In the genomic region with DNA sequence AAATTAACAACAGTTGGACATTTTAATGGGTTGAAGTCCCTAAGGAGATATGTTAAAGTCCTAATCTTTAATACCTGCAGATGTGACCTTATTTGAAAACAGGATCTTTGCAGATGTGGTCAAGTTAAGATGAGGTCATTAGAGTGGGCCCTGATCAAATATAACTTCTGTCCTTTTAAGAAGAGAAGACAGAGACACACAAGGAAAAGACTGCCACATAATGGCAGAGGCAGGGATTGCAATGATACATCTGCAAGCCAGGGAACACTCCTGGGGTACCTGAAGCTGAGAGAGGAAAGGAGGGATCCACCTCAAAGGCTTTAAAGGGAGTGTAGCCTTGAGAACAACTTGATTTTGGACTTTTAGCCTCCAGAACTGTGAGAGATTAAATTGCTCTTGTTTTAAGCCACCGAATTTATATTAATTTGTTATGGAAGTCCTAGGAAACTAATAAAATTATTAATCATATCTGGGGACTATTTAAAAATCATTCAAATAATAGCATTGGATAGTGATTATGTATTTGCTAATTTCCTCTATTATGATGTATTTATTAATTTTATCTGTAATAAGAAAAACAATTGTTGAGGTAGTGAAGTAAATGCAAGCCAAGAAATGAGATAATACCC, we compare ENCODE assay signal across 8 cellular contexts.
DNase-seq lines count a peak whose midpoint lies in the region; ATAC-seq, FAIRE-seq and TF ChIP-seq lines count a peak whose summit lies in the region.

No MANE protein-coding gene starts in this region.

- intact Hi-C loops in right lobe of liver (cut with DNase I), result no loop called here

- DNase-seq in BE2C (peak; percentile 60), HTR-8/SVneo (ENCODE audit: insufficient read length, low spot score) (peak; percentile 1), right lobe of liver (no peak), KG1 (lab: John Stamatoyannopoulos, UW) (no peak), NCI-H2196 treated with DMSO at 0.1 percent for 48 hours (lab: John Stamatoyannopoulos, UW; ENCODE audit: unreplicated experiment) (no peak)

- TF ChIP-seq CTCF in BE2C (IDR thresholded peaks at IDR 0.05; ENCODE audit: low read depth, low read length) (peak; percentile 83), VCaP (conservative IDR thresholded peaks at IDR 0.05) (peak; percentile 84), right lobe of liver (IDR thresholded peaks at IDR 0.05) (peak; percentile 7 to 39 (median 24))

- H3K4me1 ChIP-seq in BE2C (no peaks in the 10 kb centered on the region), right lobe of liver (no peaks in the 10 kb centered on the region)

- H3K27me3 ChIP-seq in BE2C (no peaks in the 10 kb centered on the region), right lobe of liver (no peaks in the 10 kb centered on the region)

- no peak for TF ChIP-seq POLR2A in right lobe of liver (IDR thresholded peaks at IDR 0.05)

- no peaks in the 10 kb centered on the region for H3K36me3 ChIP-seq in BE2C
- no peaks in the 10 kb centered on the region for H3K36me3 ChIP-seq in right lobe of liver

- H3K27ac ChIP-seq in VCaP (no peak overlapping the region), right lobe of liver (no peak overlapping the region)

- peak; percentile 49 for ATAC-seq in GM19025 (IDR thresholded peaks at IDR 0.05; ENCODE audit: low read depth, unreplicated experiment)
- ATAC-seq in right lobe of liver, result peak in 2 of 4 donors; percentile 23 to 36
- no peak for ATAC-seq in HG03108 (IDR thresholded peaks at IDR 0.05; ENCODE audit: unreplicated experiment)

- no peak for FAIRE-seq in HTR-8/SVneo (lab: Jason Lieb, UNC)

- WGBS in right lobe of liver (ENCODE audit: insufficient coverage, low coverage, low lambda C conversion rate, missing lambda C conversion rate), result 9% methylated on average over 1 of the region's 1 CpG

- no peak overlapping the region for H3K4me3 ChIP-seq in BE2C (ENCODE audit: low read depth, low read length)
- H3K4me3 ChIP-seq in right lobe of liver, result no peak overlapping the region

- no peaks in the 10 kb centered on the region for H3K9me3 ChIP-seq in BE2C
- no peaks in the 10 kb centered on the region for H3K9me3 ChIP-seq in right lobe of liver

Comparison
In these comparisons a context has a peak if more than half of its experiments do, and no peak if none do; other contexts are left out.
1. DNase-seq: peak in BE2C (single experiment) and HTR-8/SVneo (single experiment); none in right lobe of liver (0 of 3), KG1 (single experiment) and NCI-H2196 treated with DMSO at 0.1 percent for 48 hours (single experiment).
2. CTCF ChIP-seq: peak in every context shown above with its lines; median percentile 84 in VCaP; 83 in BE2C; 24 in right lobe of liver.